ENCODE assay signal across 19 cellular contexts in genomic region chr20:12409501-12409900, GRCh38.
"Had no signal": no experiment of that assay in that cellular context is flagged by ENCODE, and none has a peak within 500 bp of the region (broad histone marks: within the 10 kb centered on the region; RNA-seq: fewer than 3 reads in every experiment).

No MANE protein-coding gene starts in this region.

- H3K79me2 ChIP-seq: hepatocyte had no signal

- H3K9me3 ChIP-seq: uterus had no signal

- H3K4me1 Mint-ChIP-seq: activated naive CD4-positive, alpha-beta T cell treated with anti-CD3 and anti-CD28 coated beads, Interleukin-2, amount 50 U/mL, for 24 hours had no signal

- H3K4me1 ChIP-seq: ascending aorta, left lung, tibial artery, uterus had no signal

- H3K27me3 ChIP-seq: ascending aorta, hepatocyte, left lung, tibial artery, uterus had no signal

- H3K27ac ChIP-seq: ascending aorta, hepatocyte, left lung, tibial artery, uterus, WERI-Rb-1 had no signal

- DNase-seq: activated CD4-positive, alpha-beta T cell treated with anti-CD3 and anti-CD28 coated beads, Interleukin-2, amount 50 U/mL, for 4 hours; activated effector memory CD4-positive, alpha-beta T cell treated with anti-CD3 and anti-CD28 coated beads, Interleukin-2, amount 50 U/mL, for 16 hours; activated T-cell treated with anti-CD3 and anti-CD28 coated beads, Interleukin-2, amount 50 U/mL, for 72 hours; effector CD8-positive, alpha-beta T cell; foreskin fibroblast; left lung; midbrain; posterior cingulate gyrus; stimulated activated CD4-positive, alpha-beta T cell treated with anti-CD3 and anti-CD28 coated beads, Interleukin-2, amount 100 ng/mL, for 24 hours; stimulated activated naive CD8-positive, alpha-beta T cell treated with anti-CD3 and anti-CD28 coated beads, Interleukin-15, Interleukin-2, amounts not matched to agents 100 U/mL and 50 U/mL, for 24 hours; substantia nigra; tibial artery; uterus; WERI-Rb-1 had no signal

- H3K4me3 ChIP-seq: ascending aorta, hepatocyte, left lung, tibial artery, uterus had no signal

- H2AFZ ChIP-seq: hepatocyte had no signal

- H3K27ac Mint-ChIP-seq: activated naive CD4-positive, alpha-beta T cell treated with anti-CD3 and anti-CD28 coated beads, Interleukin-2, amount 50 U/mL, for 24 hours; activated T-cell treated with anti-CD3 and anti-CD28 coated beads, Interleukin-2, amount 50 U/mL, for 72 hours; dendritic cell treated with granulocyte-macrophage colony-stimulating factor and Interleukin-4, amounts not matched to agents 40 ng/mL and 50 ng/mL, for 4 days; nephron had no signal

- H3K36me3 Mint-ChIP-seq: activated naive CD4-positive, alpha-beta T cell treated with anti-CD3 and anti-CD28 coated beads, Interleukin-2, amount 50 U/mL, for 24 hours had no signal

- H3K27me3 Mint-ChIP-seq: activated naive CD4-positive, alpha-beta T cell treated with anti-CD3 and anti-CD28 coated beads, Interleukin-2, amount 50 U/mL, for 24 hours; dendritic cell treated with granulocyte-macrophage colony-stimulating factor and Interleukin-4, amounts not matched to agents 40 ng/mL and 50 ng/mL, for 4 days had no signal

- H3K36me3 ChIP-seq: ascending aorta, left lung, tibial artery, uterus, WERI-Rb-1 had no signal

- ATAC-seq: activated T-cell treated with anti-CD3 and anti-CD28 coated beads, Interleukin-2, amount 50 U/mL, for 72 hours; left lung; stimulated activated naive CD8-positive, alpha-beta T cell treated with anti-CD3 and anti-CD28 coated beads, Interleukin-15, Interleukin-2, amounts not matched to agents 100 U/mL and 50 U/mL, for 24 hours had no signal

- H3K4me2 ChIP-seq: hepatocyte had no signal

- H3K4me3 Mint-ChIP-seq: activated naive CD4-positive, alpha-beta T cell treated with anti-CD3 and anti-CD28 coated beads, Interleukin-2, amount 50 U/mL, for 24 hours; activated T-cell treated with anti-CD3 and anti-CD28 coated beads, Interleukin-2, amount 50 U/mL, for 72 hours; dendritic cell treated with granulocyte-macrophage colony-stimulating factor and Interleukin-4, amounts not matched to agents 40 ng/mL and 50 ng/mL, for 4 days; nephron had no signal
